ENCODE assay signal across 10 cellular contexts in genomic region chr2:151354807-151355206, GRCh38. TPM values are rescaled to one million over a fixed set of nuclear protein-coding genes. Genes with fewer than 3 reads are reported as not detected.
"Had no signal": no experiment of that assay in that cellular context is flagged by ENCODE, and none has a peak within 500 bp of the region (broad histone marks: within the 10 kb centered on the region; RNA-seq: fewer than 3 reads in every experiment).

No MANE protein-coding gene starts in this region.

- H3K9ac ChIP-seq: GM23248 had no signal

- H3K27ac ChIP-seq: GM23248 had no signal

- DNase-seq: GM23248, GOT3, H9, HCEC 1CT, KG1 had no signal

- FAIRE-seq: H54, HepG2, HTR-8/SVneo had no signal

- H2AFZ ChIP-seq: GM23248 had no signal

- ATAC-seq: HepG2 had no signal

- H3K4me3 ChIP-seq: GM23248 had no signal

RNA-seq across cellular contexts. Expression of gene TNFAIP6, which starts 2.6 kb away (rescaled TPM):
- total RNA-seq: HepG2, HT-29 had no signal
- polyA plus RNA-seq: HepG2, IgD-negative memory B cell had no signal
